In genomic region chr3:44960387-44961026, GRCh38 we compare ENCODE assay signal across 21 cellular contexts. TPM values are rescaled to one million over a fixed set of nuclear protein-coding genes. Genes with fewer than 3 reads are reported as not detected.
DNase-seq lines count a peak whose midpoint lies in the region; ATAC-seq and TF ChIP-seq lines count a peak whose summit lies in the region.
"Had no signal": no experiment of that assay in that cellular context is flagged by ENCODE, and none has a peak within 500 bp of the region (broad histone marks: within the 10 kb centered on the region; RNA-seq: fewer than 3 reads in every experiment).

No MANE protein-coding gene starts in this region.

- WGBS in psoas muscle, 3 donors = 90 to 97% (median 96%) methylated on average over 3 of the region's 3 CpGs

- peak overlapping the region in 1 of 2 donors; percentile 15 for H3K4me3 Mint-ChIP-seq in activated T-cell treated with anti-CD3 and anti-CD28 coated beads, Interleukin-2, amount 50 U/mL, for 72 hours
- H3K4me3 Mint-ChIP-seq: activated naive CD4-positive, alpha-beta T cell treated with anti-CD3 and anti-CD28 coated beads, Interleukin-2, amount 50 U/mL, for 24 hours had no signal

- H3K27ac Mint-ChIP-seq in activated T-cell treated with anti-CD3 and anti-CD28 coated beads, Interleukin-2, amount 50 U/mL, for 72 hours = peak overlapping the region; percentile 61
- H3K27ac Mint-ChIP-seq: activated naive CD4-positive, alpha-beta T cell treated with anti-CD3 and anti-CD28 coated beads, Interleukin-2, amount 50 U/mL, for 24 hours had no signal

- no peaks in the 10 kb centered on the region for H3K27me3 Mint-ChIP-seq in activated T-cell treated with anti-CD3 and anti-CD28 coated beads, Interleukin-2, amount 50 U/mL, for 72 hours (ENCODE audit: low read depth)
- H3K27me3 Mint-ChIP-seq: activated naive CD4-positive, alpha-beta T cell treated with anti-CD3 and anti-CD28 coated beads, Interleukin-2, amount 50 U/mL, for 24 hours had no signal

- no peaks in the 10 kb centered on the region for H3K27me3 ChIP-seq in psoas muscle (ENCODE audit: insufficient read depth in 3 of 3, low read length in 2 of 3)
- H3K27me3 ChIP-seq: heart right ventricle, ovary, spleen had no signal

- TF ChIP-seq CTCF in GM13977 (IDR thresholded peaks at IDR 0.05; ENCODE audit: extremely low read depth, insufficient read depth, missing control alignments) (no peak), psoas muscle (IDR thresholded peaks at IDR 0.05) (no peak)

- H3K4me3 ChIP-seq in psoas muscle = no peak overlapping the region
- H3K4me3 ChIP-seq: heart right ventricle, mucosa of descending colon, ovary, spleen had no signal

- intact Hi-C loops in psoas muscle (cut with DNase I) = no loop called here

- peaks cover 3% of the 10 kb centered on the region for H3K4me1 ChIP-seq in psoas muscle

- no peaks in the 10 kb centered on the region for H3K9me3 ChIP-seq in psoas muscle
- H3K9me3 ChIP-seq: heart right ventricle, mucosa of descending colon, ovary, spleen had no signal

- DNase-seq in activated T-cell treated with anti-CD3 and anti-CD28 coated beads, Interleukin-2, amount 50 U/mL, for 72 hours = no peak
- no peak for DNase-seq in activated T-cell treated with anti-CD3 and anti-CD28 coated beads, Interleukin-2, amount 50 U/mL, for 1 hour
- DNase-seq in amniotic epithelial cell (ENCODE audit: low read depth) = peak; percentile 11
- no peak for DNase-seq in stimulated activated naive CD8-positive, alpha-beta T cell treated with anti-CD3 and anti-CD28 coated beads, Interleukin-15, Interleukin-2, amounts not matched to agents 100 U/mL and 50 U/mL, for 24 hours
- no peak for DNase-seq in GM13977 (ENCODE audit: low spot score)
- DNase-seq in psoas muscle = no peak
- no peak for DNase-seq in OCI-M1 (lab: John Stamatoyannopoulos, UW)
- DNase-seq: COR-L47; effector memory CD4-positive, alpha-beta T cell; GDM1; heart right ventricle; KG1; kidney glomerular epithelial cell; mucosa of descending colon; NCI-H1930; NCI-H82; ovary; SHP77; spleen had no signal

- H3K36me3 Mint-ChIP-seq in activated T-cell treated with anti-CD3 and anti-CD28 coated beads, Interleukin-2, amount 50 U/mL, for 72 hours (ENCODE audit: insufficient read depth in 2 of 2) = no peaks in the 10 kb centered on the region

- in situ Hi-C loops in GM13977 (cut with MboI; ENCODE audit: low pct_unique_long_range_greater_than_20kb, low sequenced_read_pairs, unreplicated experiment) = no loop called here

- H3K27ac ChIP-seq in psoas muscle = no peak overlapping the region
- H3K27ac ChIP-seq: heart right ventricle, ovary had no signal

- ATAC-seq in activated T-cell treated with anti-CD3 and anti-CD28 coated beads, Interleukin-2, amount 50 U/mL, for 72 hours (replicated peaks in 1 of 2) = peak; percentile 75 to 89
- ATAC-seq in HG02870 (IDR thresholded peaks at IDR 0.05; ENCODE audit: unreplicated experiment) = peak; percentile 52
- peak; percentile 40 for ATAC-seq in stimulated activated naive CD8-positive, alpha-beta T cell treated with anti-CD3 and anti-CD28 coated beads, Interleukin-15, Interleukin-2, amounts not matched to agents 100 U/mL and 50 U/mL, for 24 hours
- ATAC-seq in psoas muscle = no peak
- ATAC-seq: heart right ventricle, mucosa of descending colon had no signal

- H3K36me3 ChIP-seq in psoas muscle (ENCODE audit: insufficient read depth in 1 of 2, low read depth in 1 of 2) = peaks cover 0 to 21% of the 10 kb centered on the region in 2 donors
- H3K36me3 ChIP-seq: ovary had no signal

- H3K4me1 Mint-ChIP-seq in activated T-cell treated with anti-CD3 and anti-CD28 coated beads, Interleukin-2, amount 50 U/mL, for 72 hours (ENCODE audit: low read depth) = peaks cover 43% of the 10 kb centered on the region

- H3K9me3 Mint-ChIP-seq in activated T-cell treated with anti-CD3 and anti-CD28 coated beads, Interleukin-2, amount 50 U/mL, for 72 hours = no peaks in the 10 kb centered on the region
- H3K9me3 Mint-ChIP-seq: activated naive CD4-positive, alpha-beta T cell treated with anti-CD3 and anti-CD28 coated beads, Interleukin-2, amount 50 U/mL, for 24 hours had no signal

RNA-seq across cellular contexts. Expression of gene ZDHHC3, which starts 15.5 kb away (rescaled TPM):
- 10 to 100 TPM; 33.0 to 37.6 TPM for total RNA-seq in activated T-cell treated with anti-CD3 and anti-CD28 coated beads, Interleukin-2, amount 50 U/mL, for 72 hours
- total RNA-seq in psoas muscle = 10 to 100 TPM; 22.2 to 58.3 (median 40.6) TPM
- polyA plus RNA-seq in psoas muscle = 10 to 100 TPM; 32.3 to 51.1 (median 40.8) TPM

RNA-seq across cellular contexts. Expression of gene EXOSC7, which starts 15.5 kb away (rescaled TPM):
- 10 to 100 TPM; 42.9 to 46.9 TPM for total RNA-seq in activated T-cell treated with anti-CD3 and anti-CD28 coated beads, Interleukin-2, amount 50 U/mL, for 72 hours
- 10 to 100 TPM; 27.8 to 54.8 (median 46.3) TPM for total RNA-seq in psoas muscle
- polyA plus RNA-seq in psoas muscle = 10 to 100 TPM; 28.4 to 39.4 (median 36.3) TPM

Comparison
In these comparisons a context has a peak if more than half of its experiments do, and no peak if none do; other contexts are left out.
1. ATAC-seq: peak in activated T-cell treated with anti-CD3 and anti-CD28 coated beads, Interleukin-2, amount 50 U/mL, for 72 hours (2 of 2), HG02870 (single experiment) and stimulated activated naive CD8-positive, alpha-beta T cell treated with anti-CD3 and anti-CD28 coated beads, Interleukin-15, Interleukin-2, amounts not matched to agents 100 U/mL and 50 U/mL, for 24 hours (single experiment); none in psoas muscle (0 of 4).